In genomic region chr12:47717046-47717442, GRCh38 we compare ENCODE assay signal across 11 cellular contexts. TPM values are rescaled to one million over a fixed set of nuclear protein-coding genes. Genes with fewer than 3 reads are reported as not detected.
DNase-seq lines count a peak whose midpoint lies in the region; ATAC-seq and TF ChIP-seq lines count a peak whose summit lies in the region.
"Had no signal": no experiment of that assay in that cellular context is flagged by ENCODE, and none has a peak within 500 bp of the region (broad histone marks: within the 10 kb centered on the region; RNA-seq: fewer than 3 reads in every experiment).

No MANE protein-coding gene starts in this region.

- peak overlapping the region; percentile 17 for H3K4me2 ChIP-seq in DOHH2 (ENCODE audit: low read length)

- H3K27me3 ChIP-seq in DOHH2 (ENCODE audit: control insufficient read depth, low read length): no peaks in the 10 kb centered on the region
- no peaks in the 10 kb centered on the region for H3K27me3 ChIP-seq in lung (ENCODE audit: control insufficient read depth, insufficient read depth)
- H3K27me3 ChIP-seq in stomach smooth muscle (ENCODE audit: control insufficient read depth in 1 of 2, insufficient read depth in 2 of 2, low read length in 2 of 2): no peaks in the 10 kb centered on the region
- no peaks in the 10 kb centered on the region for H3K27me3 ChIP-seq in WERI-Rb-1 (ENCODE audit: insufficient read depth, low read depth, severe bottlenecking)

- H3K9me2 ChIP-seq in DOHH2 (replicated peaks; ENCODE audit: control insufficient read depth, low read length): no peaks in the 10 kb centered on the region

- peaks cover 24% of the 10 kb centered on the region for H3K4me1 ChIP-seq in DOHH2 (ENCODE audit: control insufficient read depth, low read length)
- H3K4me1 ChIP-seq in lung (ENCODE audit: control insufficient read depth in 2 of 2, insufficient read depth in 2 of 2, low read length in 2 of 2): peaks cover 16 to 17% of the 10 kb centered on the region in 2 donors
- peaks cover 42% of the 10 kb centered on the region for H3K4me1 ChIP-seq in stomach smooth muscle (ENCODE audit: control insufficient read depth, insufficient read depth, low read length)

- no peaks in the 10 kb centered on the region for H4K20me1 ChIP-seq in DOHH2 (ENCODE audit: control insufficient read depth, insufficient read depth, low read depth, low read length)

- DNase-seq in caudate nucleus (lab: John Stamatoyannopoulos, UW) (no peak), lung (ENCODE audit: low spot score) (peak; percentile 27), WERI-Rb-1 (no peak), NCI-H526 treated with DMSO at 0.1 percent for 48 hours (lab: John Stamatoyannopoulos, UW) (no peak), NOMO-1 (lab: John Stamatoyannopoulos, UW; ENCODE audit: unreplicated experiment in 2 of 2) (no peak)
- no peak for DNase-seq in stimulated activated naive CD4-positive, alpha-beta T cell (lab: John Stamatoyannopoulos, UW)
- DNase-seq: activated effector memory CD4-positive, alpha-beta T cell treated with Interleukin-2 at 50 U/mL for 16 hours; GOT3 had no signal

- no peaks in the 10 kb centered on the region for H3K79me2 ChIP-seq in DOHH2 (ENCODE audit: control insufficient read depth, low read length)

- 81 to 84% methylated on average over 6 of the region's 6 CpGs for WGBS in lung, 2 donors

- H3K36me3 ChIP-seq in DOHH2 (ENCODE audit: control insufficient read depth, low read length) (no peaks in the 10 kb centered on the region), lung (ENCODE audit: control insufficient read depth in 2 of 2, insufficient read depth in 2 of 2, low read length in 2 of 2) (peaks cover 0 to 1% of the 10 kb centered on the region in 2 donors), stomach smooth muscle (ENCODE audit: control insufficient read depth in 2 of 2, insufficient read depth in 2 of 2, low read length in 2 of 2) (peaks cover 5 to 11% of the 10 kb centered on the region in 2 donors), WERI-Rb-1 (no peaks in the 10 kb centered on the region)

- ATAC-seq in lung (ENCODE audit: insufficient read depth, low FRiP score): no peak

- TF ChIP-seq CTCF in DOHH2 (IDR thresholded peaks at IDR 0.05; ENCODE audit: low read depth, low read length, poor library complexity, severe bottlenecking): no peak
- TF ChIP-seq CTCF in lung (IDR thresholded peaks at IDR 0.05; ENCODE audit: control extremely low read depth, extremely low read depth): no peak
- TF ChIP-seq CTCF in WERI-Rb-1 (IDR thresholded peaks at IDR 0.05; ENCODE audit: low read depth, low read length): no peak

- H3K9me3 ChIP-seq in DOHH2 (ENCODE audit: control insufficient read depth, insufficient read depth, low read length) (no peaks in the 10 kb centered on the region), lung (ENCODE audit: control insufficient read depth in 2 of 2, insufficient read depth in 1 of 2, low read length in 1 of 2) (no peaks in the 10 kb centered on the region), stomach smooth muscle (ENCODE audit: control insufficient read depth in 2 of 2, low read length in 2 of 2) (no peaks in the 10 kb centered on the region), WERI-Rb-1 (ENCODE audit: severe bottlenecking) (no peaks in the 10 kb centered on the region)

- H3F3A ChIP-seq in DOHH2 (ENCODE audit: control insufficient read depth, insufficient read depth): peaks cover 4% of the 10 kb centered on the region; the same call in 1 of the 2 replicates

- H3K27ac ChIP-seq in DOHH2 (ENCODE audit: low read depth, low read length): no peak overlapping the region
- peak overlapping the region; percentile 91 for H3K27ac ChIP-seq in caudate nucleus (ENCODE audit: low read depth, low read length)
- peak overlapping the region; percentile 43 to 82 for H3K27ac ChIP-seq in lung (ENCODE audit: low read depth in 1 of 2, low read length in 1 of 2)
- peak overlapping the region; percentile 92 for H3K27ac ChIP-seq in stomach smooth muscle (ENCODE audit: low read length)
- no peak overlapping the region for H3K27ac ChIP-seq in WERI-Rb-1

- H3K4me3 ChIP-seq in DOHH2 (ENCODE audit: low read length) (no peak overlapping the region), lung (no peak overlapping the region), stomach smooth muscle (ENCODE audit: low read length in 2 of 2) (peak overlapping the region in 1 of 2 donors; percentile 49), WERI-Rb-1 (ENCODE audit: low read depth, low read length) (no peak overlapping the region)

- peak overlapping the region in 1 of 2 donors; percentile 46 for H3K9ac ChIP-seq in stomach smooth muscle (ENCODE audit: low read length in 2 of 2)

RNA-seq across cellular contexts. Expression of gene ENDOU, which starts 8.2 kb away (rescaled TPM):
- total RNA-seq in lung: under 1 TPM in 1 of 2 donors, not detected in 1; 0.31 TPM
- under 1 TPM; 0.07 to 0.45 TPM for polyA plus RNA-seq in lung
- polyA plus RNA-seq: BJ had no signal

RNA-seq across cellular contexts. Expression of gene RPAP3, which starts 11.2 kb away (rescaled TPM):
- 10 to 100 TPM; 18.9 to 19.9 TPM for total RNA-seq in lung
- 10 to 100 TPM in 1 of 2 donors, 1 to 10 TPM in 1; 9.5 to 10.8 TPM for polyA plus RNA-seq in lung

RNA-seq across cellular contexts. Expression of gene RAPGEF3, which starts 41.6 kb away (rescaled TPM):
- 10 to 100 TPM; 11.3 to 26.5 TPM for total RNA-seq in lung
- 10 to 100 TPM in 1 of 2 donors, 1 to 10 TPM in 1; 8.3 to 40.4 TPM for polyA plus RNA-seq in lung

RNA-seq across cellular contexts. Expression of gene SLC48A1, which starts 56.0 kb away (rescaled TPM):
- 10 to 100 TPM; 16.9 to 31.3 TPM for total RNA-seq in lung
- 10 to 100 TPM; 16.8 to 24.5 TPM for polyA plus RNA-seq in lung

Comparison
In these comparisons a context has a peak if more than half of its experiments do, and no peak if none do; other contexts are left out.
1. H3K27ac ChIP-seq: peak in caudate nucleus (single experiment), lung (2 of 2) and stomach smooth muscle (single experiment); none in DOHH2 (single experiment) and WERI-Rb-1 (single experiment).